Comparison of ENCODE assay signal across 20 cellular contexts in genomic region chr17:78893684-78894083, GRCh38. TPM values are rescaled to one million over a fixed set of nuclear protein-coding genes. Genes with fewer than 3 reads are reported as not detected.
A peak's percentile ranks its signal among the peaks of the same experiment; 100 is the strongest.
DNase-seq lines count a peak whose midpoint lies in the region; ATAC-seq and TF ChIP-seq lines count a peak whose summit lies in the region.
"Had no signal": no experiment of that assay in that cellular context is flagged by ENCODE, and none has a peak within 500 bp of the region (broad histone marks: within the 10 kb centered on the region; RNA-seq: fewer than 3 reads in every experiment).

No MANE protein-coding gene starts in this region.

- H3K27me3 ChIP-seq in left ventricle myocardium inferior (ENCODE audit: low read depth) (no peaks in the 10 kb centered on the region), heart left ventricle (no peaks in the 10 kb centered on the region), dorsolateral prefrontal cortex (no peaks in the 10 kb centered on the region), muscle layer of colon (ENCODE audit: control insufficient read depth in 1 of 2, insufficient read depth in 2 of 2, low read length in 2 of 2) (no peaks in the 10 kb centered on the region), vagina (no peaks in the 10 kb centered on the region)
- H3K27me3 ChIP-seq in CD8-positive, alpha-beta memory T cell (ENCODE audit: insufficient read depth, low read length, poor library complexity, severe bottlenecking), result no peaks in the 10 kb centered on the region
- H3K27me3 ChIP-seq: SJSA1, tibial artery had no signal

- TF ChIP-seq CTCF in left ventricle myocardium inferior (IDR thresholded peaks at IDR 0.05; ENCODE audit: borderline replicate concordance), result no peak
- no peak for TF ChIP-seq CTCF in heart left ventricle (IDR thresholded peaks at IDR 0.05)
- TF ChIP-seq CTCF in dorsolateral prefrontal cortex (IDR thresholded peaks at IDR 0.05 in 54 of 56, conservative IDR thresholded peaks at IDR 0.05 in 2 of 56; ENCODE audit: low read depth in 1 of 56, partially characterized antibody in 56 of 56), result no peak
- TF ChIP-seq CTCF in vagina (IDR thresholded peaks at IDR 0.05), result no peak

- CTCF ChIA-PET in CD8-positive, alpha-beta memory T cell (lab: Charles Lee), result interaction anchor here (1.3 to 1.4 kb wide), 2 partner anchors 28 to 77 kb away, joined by 3 to 4 read pairs; no protein-coding TSS in a partner anchor

- H3K4me1 ChIP-seq in left ventricle myocardium inferior (peaks cover 96% of the 10 kb centered on the region), heart left ventricle (peaks cover 8 to 89% (median 72%) of the 10 kb centered on the region in 12 donors), muscle layer of colon (ENCODE audit: insufficient read depth, low read length) (peaks cover 88% of the 10 kb centered on the region), vagina (peaks cover 89% of the 10 kb centered on the region)
- peaks cover 12% of the 10 kb centered on the region for H3K4me1 ChIP-seq in CD8-positive, alpha-beta memory T cell (ENCODE audit: insufficient read depth, low read length)
- H3K4me1 ChIP-seq: SJSA1 had no signal

- H3K27me3 Mint-ChIP-seq in CD8-positive, alpha-beta memory T cell, result peaks cover 2 to 7% of the 10 kb centered on the region in 2 donors
- H3K27me3 Mint-ChIP-seq: stimulated activated naive CD8-positive, alpha-beta T cell treated with anti-CD3 and anti-CD28 coated beads, Interleukin-15, Interleukin-2, amounts not matched to agents 100 ng/mL and 50 ng/mL, for 24 hours had no signal

- H3K9ac ChIP-seq in muscle layer of colon (ENCODE audit: low read length), result no peak overlapping the region

- no peaks in the 10 kb centered on the region for H3K36me3 Mint-ChIP-seq in CD8-positive, alpha-beta memory T cell
- H3K36me3 Mint-ChIP-seq: activated CD4-positive, alpha-beta memory T cell treated with anti-CD3 and anti-CD28 coated beads for 36 hours; activated naive CD8-positive, alpha-beta T cell treated with anti-CD3 and anti-CD28 coated beads, Interleukin-2, amount 10 ng/mL, durations not matched to agents 7 days and 5 days had no signal

- H3K4me1 Mint-ChIP-seq in CD8-positive, alpha-beta memory T cell, result peaks cover 9 to 29% (median 19%) of the 10 kb centered on the region in 3 donors

- no peak for ATAC-seq in heart left ventricle
- ATAC-seq: activated CD4-positive, CD25-positive, alpha-beta regulatory T cell treated with anti-CD3 and anti-CD28 coated beads, Interleukin-2, amount 50 U/mL, for 24 hours; left cardiac atrium had no signal

- 14 to 17% (median 16%) methylated on average over 4 of the region's 4 CpGs for WGBS in heart left ventricle, 4 donors

- no peaks in the 10 kb centered on the region for H3K9me3 Mint-ChIP-seq in CD8-positive, alpha-beta memory T cell
- H3K9me3 Mint-ChIP-seq: activated CD4-positive, alpha-beta memory T cell treated with anti-CD3 and anti-CD28 coated beads for 36 hours; activated naive CD8-positive, alpha-beta T cell treated with anti-CD3 and anti-CD28 coated beads, Interleukin-2, amount 10 ng/mL, durations not matched to agents 7 days and 5 days; IgD-negative memory B cell; stimulated activated naive CD8-positive, alpha-beta T cell treated with anti-CD3 and anti-CD28 coated beads, Interleukin-15, Interleukin-2, amounts not matched to agents 100 ng/mL and 50 ng/mL, for 24 hours had no signal

- H3K9me3 ChIP-seq in left ventricle myocardium inferior (replicated peaks), result no peaks in the 10 kb centered on the region
- H3K9me3 ChIP-seq in heart left ventricle, result no peaks in the 10 kb centered on the region
- H3K9me3 ChIP-seq in muscle layer of colon (ENCODE audit: low read length), result no peaks in the 10 kb centered on the region
- no peaks in the 10 kb centered on the region for H3K9me3 ChIP-seq in vagina
- H3K9me3 ChIP-seq in CD8-positive, alpha-beta memory T cell (ENCODE audit: low read length), result no peaks in the 10 kb centered on the region
- H3K9me3 ChIP-seq: SJSA1, tibial artery had no signal

- no peak overlapping the region for H3K4me3 Mint-ChIP-seq in CD8-positive, alpha-beta memory T cell
- H3K4me3 Mint-ChIP-seq: activated CD4-positive, alpha-beta memory T cell treated with anti-CD3 and anti-CD28 coated beads for 36 hours; activated naive CD8-positive, alpha-beta T cell treated with anti-CD3 and anti-CD28 coated beads, Interleukin-2, amount 10 ng/mL, durations not matched to agents 7 days and 5 days; stimulated activated naive CD8-positive, alpha-beta T cell treated with anti-CD3 and anti-CD28 coated beads, Interleukin-15, Interleukin-2, amounts not matched to agents 100 ng/mL and 50 ng/mL, for 24 hours had no signal

- intact Hi-C loops in left ventricle myocardium inferior (cut with micrococcal nuclease) (no loop called here), heart left ventricle (cut with DNase I) (no loop called here), dorsolateral prefrontal cortex (cut with DNase I) (no loop called here), vagina (cut with DNase I) (no loop called here)

- peak overlapping the region; percentile 38 for H3K27ac ChIP-seq in left ventricle myocardium inferior (replicated peaks)
- peak overlapping the region in 1 of 12 donors; percentile 12 for H3K27ac ChIP-seq in heart left ventricle
- H3K27ac ChIP-seq in dorsolateral prefrontal cortex, result peak overlapping the region in 58 of 59 donors; percentile 37 to 100 (median 88)
- peak overlapping the region; percentile 49 for H3K27ac ChIP-seq in muscle layer of colon (ENCODE audit: low read depth, low read length)
- peak overlapping the region; percentile 30 for H3K27ac ChIP-seq in vagina
- H3K27ac ChIP-seq in CD8-positive, alpha-beta memory T cell (ENCODE audit: low read depth, low read length), result no peak overlapping the region
- H3K27ac ChIP-seq: SJSA1, tibial artery had no signal

- no peak overlapping the region for H3K4me3 ChIP-seq in left ventricle myocardium inferior
- no peak overlapping the region for H3K4me3 ChIP-seq in heart left ventricle
- H3K4me3 ChIP-seq in dorsolateral prefrontal cortex, result peak overlapping the region in 5 of 59 donors; percentile 8 to 45 (median 18)
- H3K4me3 ChIP-seq in muscle layer of colon (ENCODE audit: low read depth in 1 of 2, low read length in 2 of 2), result no peak overlapping the region
- no peak overlapping the region for H3K4me3 ChIP-seq in vagina
- no peak overlapping the region for H3K4me3 ChIP-seq in CD8-positive, alpha-beta memory T cell (ENCODE audit: low read length)
- H3K4me3 ChIP-seq: SJSA1, tibial artery had no signal

- no peak overlapping the region for H3K27ac Mint-ChIP-seq in CD8-positive, alpha-beta memory T cell
- H3K27ac Mint-ChIP-seq: activated CD4-positive, alpha-beta memory T cell treated with anti-CD3 and anti-CD28 coated beads for 36 hours; activated naive CD8-positive, alpha-beta T cell treated with anti-CD3 and anti-CD28 coated beads, Interleukin-2, amount 10 ng/mL, durations not matched to agents 7 days and 5 days; stimulated activated naive CD8-positive, alpha-beta T cell treated with anti-CD3 and anti-CD28 coated beads, Interleukin-15, Interleukin-2, amounts not matched to agents 100 ng/mL and 50 ng/mL, for 24 hours had no signal

- H3K36me3 ChIP-seq in left ventricle myocardium inferior (no peaks in the 10 kb centered on the region), heart left ventricle (peaks cover 0 to 7% (median 0%) of the 10 kb centered on the region in 9 donors), muscle layer of colon (ENCODE audit: insufficient read depth, low read length) (no peaks in the 10 kb centered on the region), vagina (no peaks in the 10 kb centered on the region)
- H3K36me3 ChIP-seq in CD8-positive, alpha-beta memory T cell (ENCODE audit: insufficient read depth, low read length), result no peaks in the 10 kb centered on the region

- POLR2A ChIA-PET in CD8-positive, alpha-beta memory T cell (lab: Charles Lee), result interaction anchor here (0.5 kb wide), 1 partner anchor 89 kb away, joined by 15 read pairs; no protein-coding TSS in a partner anchor

- DNase-seq in left ventricle myocardium inferior, result no peak
- DNase-seq in heart left ventricle, result no peak
- DNase-seq in dorsolateral prefrontal cortex, result peak in 2 of 10 donors; percentile 54 to 72
- no peak for DNase-seq in vagina (ENCODE audit: extremely low spot score in 2 of 2)
- DNase-seq in CD8-positive, alpha-beta memory T cell, result no peak
- no peak for DNase-seq in NCI-H2196 (lab: John Stamatoyannopoulos, UW; ENCODE audit: unreplicated experiment)
- DNase-seq in NCI-H2081 (lab: John Stamatoyannopoulos, UW), result no peak
- DNase-seq: activated CD4-positive, alpha-beta memory T cell treated with anti-CD3 and anti-CD28 coated beads for 36 hours; activated naive CD8-positive, alpha-beta T cell treated with anti-CD3 and anti-CD28 coated beads, Interleukin-2, amount 10 ng/mL, durations not matched to agents 7 days and 5 days; left cardiac atrium; mesenchymal stem cell; NCI-H1092; NCI-H1930; NCI-H69; tibial artery had no signal

- no peak for TF ChIP-seq POLR2A in heart left ventricle (IDR thresholded peaks at IDR 0.05)
- TF ChIP-seq POLR2A in vagina (IDR thresholded peaks at IDR 0.05), result no peak

RNA-seq across cellular contexts. Expression of gene CEP295NL, which starts 9.3 kb away (rescaled TPM):
- total RNA-seq in left ventricle myocardium inferior, result 0.55 TPM
- 1 to 10 TPM in 3 of 9 donors, under 1 TPM in 6; 0.23 to 3.3 (median 0.52) TPM for total RNA-seq in heart left ventricle
- 1 to 10 TPM in 1 of 2 donors, under 1 TPM in 1; 0.29 to 2.0 TPM for polyA plus RNA-seq in heart left ventricle
- total RNA-seq in dorsolateral prefrontal cortex, result 10 to 100 TPM in 17 of 120 experiments, 1 to 10 TPM in 103; 2.1 to 18.2 (median 6.7) TPM
- total RNA-seq in vagina, result 7.9 TPM
- total RNA-seq in CD8-positive, alpha-beta memory T cell, result not detected
- not detected for polyA plus RNA-seq in CD8-positive, alpha-beta memory T cell
- total RNA-seq: activated CD4-positive, alpha-beta memory T cell treated with anti-CD3 and anti-CD28 coated beads for 36 hours had no signal

RNA-seq across cellular contexts. Expression of gene TIMP2, which starts 31.5 kb away (rescaled TPM):
- total RNA-seq in left ventricle myocardium inferior, result 91.8 TPM
- total RNA-seq in heart left ventricle, result 100 to 1,000 TPM in 4 of 9 donors, 10 to 100 TPM in 5; 65.6 to 201 (median 98.3) TPM
- polyA plus RNA-seq in heart left ventricle, result 10 to 100 TPM; 25.1 to 54.4 TPM
- total RNA-seq in dorsolateral prefrontal cortex, result 100 to 1,000 TPM in 119 of 120 experiments, 10 to 100 TPM in 1; 97.8 to 275 (median 166) TPM
- total RNA-seq in vagina, result 181 TPM
- 1 to 10 TPM; 1.3 to 1.6 TPM for total RNA-seq in CD8-positive, alpha-beta memory T cell
- 0.08 TPM for polyA plus RNA-seq in CD8-positive, alpha-beta memory T cell

RNA-seq across cellular contexts. Expression of gene USP36, which starts 53.1 kb away (rescaled TPM):
- 19.4 TPM for total RNA-seq in left ventricle myocardium inferior
- total RNA-seq in heart left ventricle, result 10 to 100 TPM; 14.0 to 40.9 (median 21.0) TPM
- polyA plus RNA-seq in heart left ventricle, result 10 to 100 TPM; 11.7 to 18.3 TPM
- total RNA-seq in dorsolateral prefrontal cortex, result 10 to 100 TPM; 39.1 to 90.9 (median 60.5) TPM
- 71.2 TPM for total RNA-seq in vagina
- total RNA-seq in CD8-positive, alpha-beta memory T cell, result 100 to 1,000 TPM; 118 to 122 TPM
- 43.2 TPM for polyA plus RNA-seq in CD8-positive, alpha-beta memory T cell

Comparison
In these comparisons a context has a peak if more than half of its experiments do, and no peak if none do; other contexts are left out.
1. RNA of gene TIMP2, which starts 31.5 kb away (total RNA-seq): 181 TPM in vagina (single experiment), 97.8 to 275 TPM in dorsolateral prefrontal cortex, 65.6 to 201 TPM in heart left ventricle and 91.8 TPM in left ventricle myocardium inferior (single experiment); 1.3 to 1.6 TPM in CD8-positive, alpha-beta memory T cell; every median in the first group is over 10 times any median in the second.